6 cellular contexts compared by ENCODE assay signal in the genomic region with DNA sequence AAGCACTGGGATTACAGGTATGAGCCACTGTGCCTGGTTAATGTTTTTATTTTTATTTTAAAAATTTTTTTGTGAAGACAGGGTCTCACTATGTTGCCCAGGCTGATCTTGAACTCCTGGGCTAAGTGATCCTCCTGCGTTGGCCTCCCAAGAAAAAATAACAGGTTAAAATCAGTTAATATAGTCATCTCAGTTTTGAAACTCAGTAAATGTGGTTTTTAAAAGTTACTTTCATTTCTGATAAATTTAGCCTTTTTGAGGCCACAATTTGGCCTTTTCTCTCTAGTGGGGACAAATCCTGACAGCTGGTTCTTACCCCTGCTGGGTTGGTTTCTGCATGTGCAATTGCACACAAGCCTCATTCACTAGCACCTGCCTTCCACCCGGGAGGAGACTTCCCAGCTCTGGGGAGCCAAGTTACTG.
DNase-seq lines count a peak whose midpoint lies in the region; ATAC-seq lines count a peak whose summit lies in the region.

No MANE protein-coding gene starts in this region.

- in situ Hi-C loops in ACHN (cut with HindIII; ENCODE audit: low pct_ligation_motif_present, low pct_unique_long_range_greater_than_20kb, low sequenced_read_pairs): no loop called here

- H3K27me3 ChIP-seq in BLaER1 treated with 17β-estradiol and CSF1 and Interleukin-3, amounts not matched to agents 10 nM and 100 nM: no peaks in the 10 kb centered on the region

- peaks cover 14 to 38% (median 17%) of the 10 kb centered on the region in 10 experiments for H3K4me1 ChIP-seq in BLaER1 treated with 17β-estradiol and CSF1 and Interleukin-3, amounts not matched to agents 10 nM and 100 nM

- peak overlapping the region in 9 of 11 experiments; percentile 22 to 61 (median 45); a peak in 15 of 22 replicates for H3K9ac ChIP-seq in BLaER1 treated with 17β-estradiol and CSF1 and Interleukin-3, amounts not matched to agents 10 nM and 100 nM

- DNase-seq in CD1c-positive myeloid dendritic cell (ENCODE audit: extremely low spot score) (no peak), SHP77 (lab: John Stamatoyannopoulos, UW) (no peak), ACHN (no peak)

- H4K20me1 ChIP-seq in BLaER1 treated with 17β-estradiol and CSF1 and Interleukin-3, amounts not matched to agents 10 nM and 100 nM: peaks cover 0 to 26% (median 0%) of the 10 kb centered on the region in 11 experiments; a peak in 4 of 22 replicates

- peak overlapping the region in 9 of 11 experiments; percentile 16 to 63 (median 38); a peak in 17 of 22 replicates for H3K4me2 ChIP-seq in BLaER1 treated with 17β-estradiol and CSF1 and Interleukin-3, amounts not matched to agents 10 nM and 100 nM

- H3K9me3 ChIP-seq in BLaER1 treated with 17β-estradiol and CSF1 and Interleukin-3, amounts not matched to agents 10 nM and 100 nM (replicated peaks in 1 of 11): no peaks in the 10 kb centered on the region

- H3K4me3 ChIP-seq in BLaER1 treated with 17β-estradiol and CSF1 and Interleukin-3, amounts not matched to agents 10 nM and 100 nM: no peak overlapping the region

- ATAC-seq in GM19468 (IDR thresholded peaks at IDR 0.05; ENCODE audit: extremely low read depth, unreplicated experiment) (peak; percentile 36), HG03457 (IDR thresholded peaks at IDR 0.05; ENCODE audit: unreplicated experiment) (peak; percentile 35)

- H3K27ac ChIP-seq in BLaER1 treated with 17β-estradiol and CSF1 and Interleukin-3, amounts not matched to agents 10 nM and 100 nM: peak overlapping the region in 9 of 11 experiments; percentile 4 to 58 (median 36); a peak in 9 of 22 replicates

- peaks cover 51 to 90% (median 73%) of the 10 kb centered on the region in 11 experiments for H3K36me3 ChIP-seq in BLaER1 treated with 17β-estradiol and CSF1 and Interleukin-3, amounts not matched to agents 10 nM and 100 nM
